Comparison of ENCODE assay signal across 8 cellular contexts in genomic region chr6:17601389-17601703, GRCh38. TPM values are rescaled to one million over a fixed set of nuclear protein-coding genes. Genes with fewer than 3 reads are reported as not detected.
DNase-seq lines count a peak whose midpoint lies in the region; ATAC-seq and TF ChIP-seq lines count a peak whose summit lies in the region.

No MANE protein-coding gene starts in this region.

- peak overlapping the region; percentile 79 for H3K27ac Mint-ChIP-seq in stimulated activated naive CD8-positive, alpha-beta T cell treated with anti-CD3 and anti-CD28 coated beads, Interleukin-15, Interleukin-2, amounts not matched to agents 100 ng/mL and 50 ng/mL, for 24 hours
- H3K27ac Mint-ChIP-seq in brain: peak overlapping the region; percentile 77 to 94 (median 92)

- H3K4me1 Mint-ChIP-seq in stimulated activated naive CD8-positive, alpha-beta T cell treated with anti-CD3 and anti-CD28 coated beads, Interleukin-15, Interleukin-2, amounts not matched to agents 100 ng/mL and 50 ng/mL, for 24 hours (ENCODE audit: low read depth): peaks cover 36% of the 10 kb centered on the region
- peaks cover 44% of the 10 kb centered on the region for H3K4me1 Mint-ChIP-seq in brain

- no peak for DNase-seq in stimulated activated naive CD8-positive, alpha-beta T cell treated with anti-CD3 and anti-CD28 coated beads, Interleukin-15, Interleukin-2, amounts not matched to agents 100 U/mL and 50 U/mL, for 24 hours
- DNase-seq in aorta: no peak
- no peak for DNase-seq in COR-L47 (lab: John Stamatoyannopoulos, UW)
- no peak for DNase-seq in amygdala (lab: John Stamatoyannopoulos, UW)

- H3K9me3 ChIP-seq in mesodermal cell (ENCODE audit: control insufficient read depth, low read length) (no peaks in the 10 kb centered on the region), aorta (ENCODE audit: control insufficient read depth, low read length) (no peaks in the 10 kb centered on the region)

- peak overlapping the region; percentile 85 for H3K4me3 Mint-ChIP-seq in stimulated activated naive CD8-positive, alpha-beta T cell treated with anti-CD3 and anti-CD28 coated beads, Interleukin-15, Interleukin-2, amounts not matched to agents 100 ng/mL and 50 ng/mL, for 24 hours
- peak overlapping the region; percentile 90 to 97 (median 93) for H3K4me3 Mint-ChIP-seq in brain

- H3K36me3 ChIP-seq in mesodermal cell (ENCODE audit: control insufficient read depth, insufficient read depth, low read length) (peaks cover 18% of the 10 kb centered on the region), aorta (ENCODE audit: control insufficient read depth in 1 of 2, insufficient read depth in 2 of 2, low read length in 1 of 2) (no peaks in the 10 kb centered on the region)

- no peaks in the 10 kb centered on the region for H3K27me3 ChIP-seq in aorta (ENCODE audit: control insufficient read depth in 1 of 2, insufficient read depth in 2 of 2, low read length in 1 of 2)

- intact Hi-C loops in aorta (cut with DNase I): no loop called here

- ATAC-seq in stimulated activated naive CD8-positive, alpha-beta T cell treated with anti-CD3 and anti-CD28 coated beads, Interleukin-15, Interleukin-2, amounts not matched to agents 100 U/mL and 50 U/mL, for 24 hours: no peak
- ATAC-seq in aorta (ENCODE audit: low FRiP score) (no peak), GM19463 (IDR thresholded peaks at IDR 0.05; ENCODE audit: unreplicated experiment) (no peak)

- TF ChIP-seq CTCF in brain (conservative IDR thresholded peaks at IDR 0.05): no peak

- no peaks in the 10 kb centered on the region for H3K27me3 Mint-ChIP-seq in stimulated activated naive CD8-positive, alpha-beta T cell treated with anti-CD3 and anti-CD28 coated beads, Interleukin-15, Interleukin-2, amounts not matched to agents 100 ng/mL and 50 ng/mL, for 24 hours
- H3K27me3 Mint-ChIP-seq in brain: peaks cover 6% of the 10 kb centered on the region

- 38 to 51% methylated on average over 3 to 5 of the region's 5 CpGs for WGBS in mesodermal cell (ENCODE audit: insufficient coverage in 2 of 2), 2 experiments
- WGBS in aorta, 2 donors: 4% methylated on average over 5 of the region's 5 CpGs

- H3K4me3 ChIP-seq in mesodermal cell (ENCODE audit: extremely low read depth, insufficient read depth, low read length, poor library complexity, severe bottlenecking) (peak overlapping the region; percentile 87), aorta (ENCODE audit: low read length in 2 of 2) (peak overlapping the region; percentile 90 to 91)

- no peaks in the 10 kb centered on the region for H3K9me3 Mint-ChIP-seq in stimulated activated naive CD8-positive, alpha-beta T cell treated with anti-CD3 and anti-CD28 coated beads, Interleukin-15, Interleukin-2, amounts not matched to agents 100 ng/mL and 50 ng/mL, for 24 hours
- peaks cover 0 to 5% (median 0%) of the 10 kb centered on the region in 5 experiments for H3K9me3 Mint-ChIP-seq in brain

- no peaks in the 10 kb centered on the region for H3K4me1 ChIP-seq in mesodermal cell (ENCODE audit: control insufficient read depth, insufficient read depth, low read length, poor library complexity, severe bottlenecking)
- peaks cover 0 to 4% of the 10 kb centered on the region in 2 donors for H3K4me1 ChIP-seq in aorta (ENCODE audit: control insufficient read depth in 1 of 2, insufficient read depth in 2 of 2, low read length in 2 of 2)

- peaks cover 6% of the 10 kb centered on the region for H3K36me3 Mint-ChIP-seq in stimulated activated naive CD8-positive, alpha-beta T cell treated with anti-CD3 and anti-CD28 coated beads, Interleukin-15, Interleukin-2, amounts not matched to agents 100 ng/mL and 50 ng/mL, for 24 hours (ENCODE audit: low read depth)
- peaks cover 34% of the 10 kb centered on the region for H3K36me3 Mint-ChIP-seq in brain

- H3K27ac ChIP-seq in mesodermal cell (ENCODE audit: low read depth, low read length, severe bottlenecking): no peak overlapping the region
- H3K27ac ChIP-seq in aorta (ENCODE audit: low read depth in 1 of 2, low read length in 2 of 2): no peak overlapping the region

RNA-seq across cellular contexts. Expression of gene FAM8A1, which starts 1.2 kb away (rescaled TPM):
- 13.3 TPM for polyA plus RNA-seq in brain (ENCODE audit: insufficient read depth, low read depth, low replicate concordance)
- 25.3 TPM for polyA plus RNA-seq in mesodermal cell (2013, experiment 1 of 2)
- polyA plus RNA-seq in mesodermal cell (2013, experiment 2 of 2): 27.2 TPM
- 10 to 100 TPM; 28.1 to 29.1 TPM for total RNA-seq in aorta
- polyA plus RNA-seq in aorta: 10 to 100 TPM; 12.3 to 26.2 TPM
